1 cellular context compared by ENCODE assay signal in genomic region chr2:218393750-218394290, GRCh38.
A peak's percentile ranks its signal among the peaks of the same experiment; 100 is the strongest.
TF ChIP-seq lines count a peak whose summit lies in the region.

No MANE protein-coding gene starts in this region.

TF ChIP-seq in K562, 482 proteins besides CTCF, POLR2A, EP300 and RAD21 (continued from another document and continues in another):
- no peak for TF ChIP-seq REST (CRISPR knock-in tag; IDR thresholded peaks at IDR 0.05; ENCODE audit: low read depth)
- 0 out of 2 replicates have a peak, but pooled peaks have one; percentile 38 for TF ChIP-seq TFAP4 (CRISPR knock-in tag; IDR thresholded peaks at IDR 0.05; ENCODE audit: borderline replicate concordance)
- TF ChIP-seq WHSC1 (IDR thresholded peaks at IDR 0.05; ENCODE audit: low read length), result no peak
- TF ChIP-seq ELF4 (CRISPR knock-in tag; IDR thresholded peaks at IDR 0.05), result no peak
- peak; percentile 46; the same call in 1 of the 2 replicates for TF ChIP-seq VEZF1 (CRISPR knock-in tag; IDR thresholded peaks at IDR 0.05)
- TF ChIP-seq BACH1 (tag; IDR thresholded peaks at IDR 0.05), result no peak
- peak; percentile 24 for TF ChIP-seq NEUROD1 (IDR thresholded peaks at IDR 0.05; ENCODE audit: borderline replicate concordance, low read depth, low read length, partially characterized antibody)
- TF ChIP-seq MAFK (IDR thresholded peaks at IDR 0.05; ENCODE audit: low read length), result no peak
- TF ChIP-seq ARID1B (IDR thresholded peaks at IDR 0.05), result peak; percentile 37; the same call in 1 of the 2 replicates
- TF ChIP-seq ETV5 (CRISPR knock-in tag; IDR thresholded peaks at IDR 0.05; ENCODE audit: low read depth), result 0 out of 2 replicates have a peak, but pooled peaks have one; percentile 43
- TF ChIP-seq GTF2A2 (tag; IDR thresholded peaks at IDR 0.05), result no peak
- TF ChIP-seq, protein P1, sequence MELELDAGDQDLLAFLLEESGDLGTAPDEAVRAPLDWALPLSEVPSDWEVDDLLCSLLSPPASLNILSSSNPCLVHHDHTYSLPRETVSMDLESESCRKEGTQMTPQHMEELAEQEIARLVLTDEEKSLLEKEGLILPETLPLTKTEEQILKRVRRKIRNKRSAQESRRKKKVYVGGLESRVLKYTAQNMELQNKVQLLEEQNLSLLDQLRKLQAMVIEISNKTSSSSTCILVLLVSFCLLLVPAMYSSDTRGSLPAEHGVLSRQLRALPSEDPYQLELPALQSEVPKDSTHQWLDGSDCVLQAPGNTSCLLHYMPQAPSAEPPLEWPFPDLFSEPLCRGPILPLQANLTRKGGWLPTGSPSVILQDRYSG (tag; conservative IDR thresholded peaks at IDR 0.05; ENCODE audit: low read depth), result no peak
- TF ChIP-seq FOXA3 (CRISPR knock-in tag; conservative IDR thresholded peaks at IDR 0.05 in 1 of 2, IDR thresholded peaks at IDR 0.05 in 1 of 2), result no peak
- TF ChIP-seq DPF2 (IDR thresholded peaks at IDR 0.05), result peak; percentile 75
- TF ChIP-seq ZNF280A (IDR thresholded peaks at IDR 0.05; ENCODE audit: low read depth, partially characterized antibody), result no peak
- TF ChIP-seq PHTF2 (CRISPR knock-in tag; IDR thresholded peaks at IDR 0.05), result no peak
- peak; percentile 14; the same call in 1 of the 2 replicates for TF ChIP-seq MBD2 (IDR thresholded peaks at IDR 0.05; ENCODE audit: borderline replicate concordance, low read depth)
- 0 out of 2 replicates have a peak, but pooled peaks have one; percentile 11 for TF ChIP-seq ZNF134 (CRISPR knock-in tag; conservative IDR thresholded peaks at IDR 0.05)
- TF ChIP-seq MED1 (CRISPR knock-in tag; IDR thresholded peaks at IDR 0.05; ENCODE audit: borderline replicate concordance), result no peak
- no peak for TF ChIP-seq ESRRB (CRISPR knock-in tag; IDR thresholded peaks at IDR 0.05; ENCODE audit: borderline replicate concordance)
- TF ChIP-seq KAT8 (IDR thresholded peaks at IDR 0.05; ENCODE audit: low read depth), result no peak
- TF ChIP-seq MBD1 (CRISPR knock-in tag; IDR thresholded peaks at IDR 0.05), result no peak
- peak; percentile 81 to 90 for TF ChIP-seq MAZ (CRISPR knock-in tag; conservative IDR thresholded peaks at IDR 0.05 in 1 of 2, IDR thresholded peaks at IDR 0.05 in 1 of 2)
- TF ChIP-seq, protein P2, sequence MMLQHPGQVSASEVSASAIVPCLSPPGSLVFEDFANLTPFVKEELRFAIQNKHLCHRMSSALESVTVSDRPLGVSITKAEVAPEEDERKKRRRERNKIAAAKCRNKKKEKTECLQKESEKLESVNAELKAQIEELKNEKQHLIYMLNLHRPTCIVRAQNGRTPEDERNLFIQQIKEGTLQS (IDR thresholded peaks at IDR 0.05), result peak; percentile 94
- TF ChIP-seq, protein P2 (CRISPR knock-in tag; conservative IDR thresholded peaks at IDR 0.05), result 0 out of 2 replicates have a peak, but pooled peaks have one; percentile 63
- no peak for TF ChIP-seq PYGO2 (tag; IDR thresholded peaks at IDR 0.05)
- no peak for TF ChIP-seq MLX (CRISPR knock-in tag; conservative IDR thresholded peaks at IDR 0.05)
- TF ChIP-seq PTBP1 (IDR thresholded peaks at IDR 0.05; ENCODE audit: low read depth, low read length), result no peak
- TF ChIP-seq U2AF2 (optimal IDR thresholded peaks at IDR 0.05; ENCODE audit: low read depth, low read length), result no peak
- TF ChIP-seq HDAC2 (IDR thresholded peaks at IDR 0.05), result peak; percentile 75
- no peak for TF ChIP-seq MEIS2 (IDR thresholded peaks at IDR 0.05; ENCODE audit: partially characterized antibody)
- TF ChIP-seq ZFP1 (CRISPR knock-in tag; IDR thresholded peaks at IDR 0.05), result no peak
- no peak for TF ChIP-seq ZNF347 (CRISPR knock-in tag; IDR thresholded peaks at IDR 0.05; ENCODE audit: low read depth)
- no peak for TF ChIP-seq GTF2F1 (IDR thresholded peaks at IDR 0.05; ENCODE audit: low read depth, low read length)
- TF ChIP-seq HNRNPK (IDR thresholded peaks at IDR 0.05; ENCODE audit: low read depth, low read length, poor library complexity, severe bottlenecking), result no peak
- no peak for TF ChIP-seq ZNF79 (CRISPR knock-in tag; IDR thresholded peaks at IDR 0.05; ENCODE audit: low read depth)
- no peak for TF ChIP-seq KLF10 (CRISPR knock-in tag; IDR thresholded peaks at IDR 0.05)
- TF ChIP-seq TBL1XR1 (IDR thresholded peaks at IDR 0.05; ENCODE audit: low read length in 2 of 2), result no peak
- TF ChIP-seq HOXB6 (CRISPR knock-in tag; IDR thresholded peaks at IDR 0.05; ENCODE audit: borderline replicate concordance), result no peak
- 0 out of 4 replicates have a peak, but pooled peaks of 1 of the 2 experiments have one; percentile 31 for TF ChIP-seq SRF (CRISPR knock-in tag; IDR thresholded peaks at IDR 0.05)
- TF ChIP-seq RERE (CRISPR knock-in tag; IDR thresholded peaks at IDR 0.05; ENCODE audit: borderline replicate concordance), result no peak
- TF ChIP-seq BRCA1 (IDR thresholded peaks at IDR 0.05), result no peak
- no peak for TF ChIP-seq BRCA1 (CRISPR knock-in tag; IDR thresholded peaks at IDR 0.05)
- no peak for TF ChIP-seq TCFL5 (CRISPR knock-in tag; conservative IDR thresholded peaks at IDR 0.05)
- TF ChIP-seq, protein P3, sequence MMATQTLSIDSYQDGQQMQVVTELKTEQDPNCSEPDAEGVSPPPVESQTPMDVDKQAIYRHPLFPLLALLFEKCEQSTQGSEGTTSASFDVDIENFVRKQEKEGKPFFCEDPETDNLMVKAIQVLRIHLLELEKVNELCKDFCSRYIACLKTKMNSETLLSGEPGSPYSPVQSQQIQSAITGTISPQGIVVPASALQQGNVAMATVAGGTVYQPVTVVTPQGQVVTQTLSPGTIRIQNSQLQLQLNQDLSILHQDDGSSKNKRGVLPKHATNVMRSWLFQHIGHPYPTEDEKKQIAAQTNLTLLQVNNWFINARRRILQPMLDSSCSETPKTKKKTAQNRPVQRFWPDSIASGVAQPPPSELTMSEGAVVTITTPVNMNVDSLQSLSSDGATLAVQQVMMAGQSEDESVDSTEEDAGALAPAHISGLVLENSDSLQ (IDR thresholded peaks at IDR 0.05), result peak; percentile 45; the same call in 1 of the 2 replicates
